ENCODE assay signal across 10 cellular contexts in the genomic region with DNA sequence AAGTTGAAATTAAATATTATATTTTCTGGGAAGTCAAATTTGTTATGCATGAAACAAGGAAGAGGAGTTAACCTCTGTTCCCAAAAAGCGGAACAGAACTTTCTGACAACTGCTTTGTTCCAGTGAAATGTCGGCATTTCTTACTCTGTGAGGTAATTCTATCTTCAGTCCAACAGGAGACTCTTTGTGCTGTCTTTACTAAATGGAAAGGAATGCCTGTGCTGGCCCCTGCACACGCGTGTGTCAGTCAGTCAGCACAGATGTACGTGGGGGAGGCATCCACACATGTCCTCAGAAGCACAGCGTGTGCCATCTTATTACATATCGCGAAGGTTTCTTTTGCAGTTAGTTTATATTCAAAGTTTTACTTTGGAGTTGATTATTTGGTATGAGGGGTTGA. TPM values are rescaled to one million over a fixed set of nuclear protein-coding genes. Genes with fewer than 3 reads are reported as not detected.
DNase-seq lines count a peak whose midpoint lies in the region; ATAC-seq and TF ChIP-seq lines count a peak whose summit lies in the region.
"Had no signal": no experiment of that assay in that cellular context is flagged by ENCODE, and none has a peak within 500 bp of the region (broad histone marks: within the 10 kb centered on the region; RNA-seq: fewer than 3 reads in every experiment).

No MANE protein-coding gene starts in this region.

- no peaks in the 10 kb centered on the region for H3K9me3 ChIP-seq in cardiac muscle cell (ENCODE audit: low read depth)
- H3K9me3 ChIP-seq in psoas muscle, result no peaks in the 10 kb centered on the region

- DNase-seq in Daoy (ENCODE audit: low read depth), result peak; percentile 61
- no peak for DNase-seq in WTC11 (ENCODE audit: low spot score)
- peak in 1 of 2 donors; percentile 90 for DNase-seq in cardiac muscle cell (ENCODE audit: low read depth in 1 of 2, low spot score in 1 of 2)
- DNase-seq in psoas muscle, result no peak
- DNase-seq in stimulated activated CD8-positive, alpha-beta memory T cell treated with anti-CD3 and anti-CD28 coated beads, Interleukin-4, amount 100 ng/mL, for 48 hours, result no peak
- no peak for DNase-seq in NK-92 treated with Interleukin-12 subunit alpha and Interleukin-12 subunit beta, amount 100 ng/mL, for 24 hours (lab: John Stamatoyannopoulos, UW)
- no peak for DNase-seq in DMS 273 treated with DMSO at 0.1 percent for 48 hours (lab: John Stamatoyannopoulos, UW)
- no peak for DNase-seq in activated CD4-positive, alpha-beta T cell treated with anti-CD3 and anti-CD28 coated beads for 48 hours
- DNase-seq: activated CD4-positive, alpha-beta T cell treated with anti-CD3 and anti-CD28 coated beads for 36 hours had no signal

- H3K27me3 ChIP-seq in cardiac muscle cell, result no peaks in the 10 kb centered on the region
- H3K27me3 ChIP-seq in psoas muscle (ENCODE audit: insufficient read depth in 3 of 3, low read length in 2 of 3), result no peaks in the 10 kb centered on the region

- CTCF ChIA-PET in WTC11 (lab: Charles Lee), result no interaction called here

- H3K27me3 Mint-ChIP-seq in WTC11 (ENCODE audit: low read depth), result no peaks in the 10 kb centered on the region
- H3K27me3 Mint-ChIP-seq: activated CD4-positive, alpha-beta T cell treated with anti-CD3 and anti-CD28 coated beads for 36 hours had no signal

- H3K36me3 ChIP-seq in cardiac muscle cell (peaks cover 28% of the 10 kb centered on the region), psoas muscle (ENCODE audit: insufficient read depth in 1 of 2, low read depth in 1 of 2) (peaks cover 10 to 33% of the 10 kb centered on the region in 2 donors)

- H3K4me3 ChIP-seq in cardiac muscle cell (no peak overlapping the region), psoas muscle (peak overlapping the region; percentile 69)
- H3K4me3 ChIP-seq: GM12878 had no signal

- peak overlapping the region; percentile 56 for H3K4me3 Mint-ChIP-seq in WTC11
- H3K4me3 Mint-ChIP-seq: activated CD4-positive, alpha-beta T cell treated with anti-CD3 and anti-CD28 coated beads for 36 hours had no signal

- H3K27ac Mint-ChIP-seq in WTC11, result peak overlapping the region; percentile 92; the same call in 1 of the 2 replicates
- H3K27ac Mint-ChIP-seq: activated CD4-positive, alpha-beta T cell treated with anti-CD3 and anti-CD28 coated beads for 36 hours had no signal

- H3K4me1 Mint-ChIP-seq in WTC11, result peaks cover 36% of the 10 kb centered on the region

- H3K36me3 Mint-ChIP-seq in WTC11, result peaks cover 33% of the 10 kb centered on the region

- 17 to 22% (median 21%) methylated on average over 8 of the region's 8 CpGs for WGBS in psoas muscle, 3 donors

- H3K27ac ChIP-seq in cardiac muscle cell, result no peak overlapping the region
- H3K27ac ChIP-seq in psoas muscle, result peak overlapping the region; percentile 38

- H3K4me1 ChIP-seq in cardiac muscle cell (ENCODE audit: low read depth) (peaks cover 25% of the 10 kb centered on the region), psoas muscle (peaks cover 40% of the 10 kb centered on the region)

- POLR2A ChIA-PET in WTC11 (lab: Charles Lee), result no interaction called here

- intact Hi-C loops in psoas muscle (cut with DNase I), result no loop called here

- 0 out of 2 replicates have a peak, but pooled peaks have one; percentile 5 for ATAC-seq in WTC11
- ATAC-seq in psoas muscle, result peak; percentile 68 to 81 (median 78)
- ATAC-seq: activated CD4-positive, alpha-beta T cell treated with anti-CD3 and anti-CD28 coated beads for 36 hours; GM12878 had no signal

- TF ChIP-seq CTCF in WTC11 (IDR thresholded peaks at IDR 0.05), result no peak
- peak; percentile 32 for TF ChIP-seq CTCF in cardiac muscle cell (IDR thresholded peaks at IDR 0.05; ENCODE audit: low read depth, low read length)
- no peak for TF ChIP-seq CTCF in psoas muscle (IDR thresholded peaks at IDR 0.05)

- no peaks in the 10 kb centered on the region for H3K9me3 Mint-ChIP-seq in WTC11

TF ChIP-seq in WTC11, 78 proteins besides CTCF, POLR2A, EP300 and RAD21:
- no peak for TF ChIP-seq ATF6 (CRISPR knock-in tag; IDR thresholded peaks at IDR 0.05)
- no peak for TF ChIP-seq IRF2 (CRISPR knock-in tag; IDR thresholded peaks at IDR 0.05; ENCODE audit: borderline replicate concordance, low read depth)
- TF ChIP-seq GABPB1 (CRISPR knock-in tag; IDR thresholded peaks at IDR 0.05), result no peak
- no peak for TF ChIP-seq ZNF396 (CRISPR knock-in tag; IDR thresholded peaks at IDR 0.05; ENCODE audit: borderline replicate concordance)
- TF ChIP-seq CREM (CRISPR knock-in tag; IDR thresholded peaks at IDR 0.05), result no peak
- no peak for TF ChIP-seq NFATC4 (CRISPR knock-in tag; IDR thresholded peaks at IDR 0.05)
- no peak for TF ChIP-seq NR2C2 (CRISPR knock-in tag; IDR thresholded peaks at IDR 0.05)
- no peak for TF ChIP-seq GRHL2 (CRISPR knock-in tag; IDR thresholded peaks at IDR 0.05; ENCODE audit: insufficient replicate concordance, severe bottlenecking)
- TF ChIP-seq MAX (CRISPR knock-in tag; IDR thresholded peaks at IDR 0.05), result no peak
- no peak for TF ChIP-seq SMAD4 (CRISPR knock-in tag; IDR thresholded peaks at IDR 0.05)

RNA-seq across cellular contexts. Expression of gene NET1, which starts 37.5 kb away (rescaled TPM):
- total RNA-seq in Daoy (2014; rRNA removed; shearing (Covaris generic)), result 84.6 and 88.9 TPM in 2 replicates
- total RNA-seq in WTC11 (2021) (85.4 to 100 TPM (median 97.4 TPM) in 3 replicates), cardiac muscle cell (25.5 and 29.5 TPM in 2 replicates), psoas muscle (10 to 100 TPM; 35.6 to 44.0 (median 42.0) TPM)
- polyA plus RNA-seq in cardiac muscle cell (20.0 and 36.0 TPM in 2 replicates), psoas muscle (10 to 100 TPM; 14.3 to 20.7 (median 18.3) TPM)

RNA-seq across cellular contexts. Expression of gene TUBAL3, which starts 45.2 kb away (rescaled TPM):
- total RNA-seq in Daoy (2014; rRNA removed; shearing (Covaris generic)), result 0.23 and 0.54 TPM in 2 replicates
- 0.15 to 0.25 TPM in 2 of 3 replicates, not detected in the other for total RNA-seq in WTC11 (2021)
- not detected in 2 replicates for total RNA-seq in cardiac muscle cell
- polyA plus RNA-seq in cardiac muscle cell, result not detected in 2 replicates
- total RNA-seq in psoas muscle, result under 1 TPM in 2 of 4 donors, not detected in 2; 0.15 to 0.16 TPM
- polyA plus RNA-seq in psoas muscle, result under 1 TPM; 0.06 to 0.23 (median 0.10) TPM
- total RNA-seq: activated CD4-positive, alpha-beta T cell treated with anti-CD3 and anti-CD28 coated beads for 36 hours; GM12878 had no signal

RNA-seq across cellular contexts. Expression of gene CALML5, which starts 49.5 kb away (rescaled TPM):
- total RNA-seq in Daoy (2014; rRNA removed; shearing (Covaris generic)), result not detected in 2 replicates
- 0.23 TPM in 1 of 3 replicates, not detected in the others for total RNA-seq in WTC11 (2021)
- not detected in 2 replicates for total RNA-seq in cardiac muscle cell
- polyA plus RNA-seq in cardiac muscle cell, result not detected in 2 replicates
- total RNA-seq in psoas muscle, result not detected
- not detected for polyA plus RNA-seq in psoas muscle
- total RNA-seq: activated CD4-positive, alpha-beta T cell treated with anti-CD3 and anti-CD28 coated beads for 36 hours; GM12878 had no signal
- polyA plus RNA-seq: GM12878 had no signal
